ENCODE assay signal across 18 cellular contexts in the genomic region with DNA sequence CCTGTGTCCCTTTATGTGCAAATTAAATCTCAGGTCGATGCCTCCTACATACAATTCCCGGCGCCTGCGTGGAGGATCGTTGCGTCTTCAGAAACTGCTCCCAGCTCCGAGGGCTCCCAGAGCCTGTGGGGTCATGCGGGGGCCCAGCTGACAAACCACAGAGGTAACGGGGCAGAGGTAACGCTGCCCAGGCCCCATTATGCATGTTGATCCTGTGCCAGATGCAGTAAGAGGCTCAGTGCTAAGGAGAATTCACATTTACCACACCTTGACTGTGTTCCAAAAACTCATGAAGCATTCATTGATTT.
DNase-seq lines count a peak whose midpoint lies in the region; ATAC-seq and TF ChIP-seq lines count a peak whose summit lies in the region.
"Had no signal": no experiment of that assay in that cellular context is flagged by ENCODE, and none has a peak within 500 bp of the region (broad histone marks: within the 10 kb centered on the region; RNA-seq: fewer than 3 reads in every experiment).

No MANE protein-coding gene starts in this region.

- H3K4me3 Mint-ChIP-seq in endodermal cell, result no peak overlapping the region
- H3K4me3 Mint-ChIP-seq: B cell; CD8-positive, alpha-beta T cell; H9 had no signal

- TF ChIP-seq EP300 in stomach (IDR thresholded peaks at IDR 0.05), result no peak

- H3K27me3 ChIP-seq in right atrium auricular region, result no peaks in the 10 kb centered on the region
- no peaks in the 10 kb centered on the region for H3K27me3 ChIP-seq in endodermal cell (ENCODE audit: control insufficient read depth, insufficient read depth, low read length, poor library complexity, severe bottlenecking)
- peaks cover 0 to 24% (median 0%) of the 10 kb centered on the region in 3 donors for H3K27me3 ChIP-seq in stomach
- H3K27me3 ChIP-seq: BLaER1 treated with 17β-estradiol and CSF1 and Interleukin-3, amounts not matched to agents 10 nM and 100 nM had no signal

- intact Hi-C loops in left cardiac atrium (cut with DNase I), result no loop called here
- intact Hi-C loops in stomach (cut with DNase I; ENCODE audit: low total_unique reads), result no loop called here

- H3K27ac ChIP-seq in right atrium auricular region (no peak overlapping the region), endodermal cell (ENCODE audit: low read depth, low read length) (no peak overlapping the region), stomach (no peak overlapping the region)
- H3K27ac ChIP-seq: BLaER1 treated with 17β-estradiol and CSF1 and Interleukin-3, amounts not matched to agents 10 nM and 100 nM had no signal

- ATAC-seq in left cardiac atrium (no peak), HG03378 (IDR thresholded peaks at IDR 0.05; ENCODE audit: unreplicated experiment) (no peak), GM19395 (IDR thresholded peaks at IDR 0.05; ENCODE audit: unreplicated experiment) (no peak)
- ATAC-seq: CD8-positive, alpha-beta T cell; GM12878 had no signal

- H3K9me3 Mint-ChIP-seq in endodermal cell, result no peaks in the 10 kb centered on the region
- H3K9me3 Mint-ChIP-seq: CD8-positive, alpha-beta T cell; H9 had no signal

- no peak overlapping the region for H3K9ac ChIP-seq in endodermal cell (ENCODE audit: extremely low read depth, low read length, poor library complexity, severe bottlenecking)
- H3K9ac ChIP-seq: BLaER1 treated with 17β-estradiol and CSF1 and Interleukin-3, amounts not matched to agents 10 nM and 100 nM had no signal

- H3K27ac Mint-ChIP-seq in endodermal cell, result no peak overlapping the region
- H3K27ac Mint-ChIP-seq: B cell; CD8-positive, alpha-beta T cell; H9 had no signal

- H3K9me3 ChIP-seq in right atrium auricular region, result no peaks in the 10 kb centered on the region
- no peaks in the 10 kb centered on the region for H3K9me3 ChIP-seq in endodermal cell (ENCODE audit: control insufficient read depth, low read length)
- no peaks in the 10 kb centered on the region for H3K9me3 ChIP-seq in stomach

- no peaks in the 10 kb centered on the region for H3K36me3 Mint-ChIP-seq in endodermal cell (ENCODE audit: low read depth)
- H3K36me3 Mint-ChIP-seq: CD8-positive, alpha-beta T cell had no signal

- DNase-seq in right atrium auricular region (ENCODE audit: low spot score) (peak; percentile 28), left cardiac atrium (no peak), endodermal cell (peak; percentile 40), mesenteric fat pad (ENCODE audit: low spot score) (peak; percentile 80), stomach (peak; percentile 16)
- DNase-seq in activated CD4-positive, alpha-beta T cell treated with anti-CD3 and anti-CD28 coated beads for 4 hours, result no peak
- DNase-seq: Calu3, DMS 273 treated with DMSO at 0.1 percent for 48 hours, DMS53, EL, GOT3, H9 had no signal

- TF ChIP-seq CTCF in right atrium auricular region (IDR thresholded peaks at IDR 0.05) (no peak), endodermal cell (conservative IDR thresholded peaks at IDR 0.05) (no peak), stomach (IDR thresholded peaks at IDR 0.05) (no peak)

- H3K27me3 Mint-ChIP-seq in endodermal cell (ENCODE audit: insufficient read depth), result no peaks in the 10 kb centered on the region

- no peaks in the 10 kb centered on the region for H3K36me3 ChIP-seq in right atrium auricular region
- no peaks in the 10 kb centered on the region for H3K36me3 ChIP-seq in endodermal cell (ENCODE audit: control insufficient read depth, insufficient read depth, low read length)
- H3K36me3 ChIP-seq in stomach, result no peaks in the 10 kb centered on the region
- H3K36me3 ChIP-seq: BLaER1 treated with 17β-estradiol and CSF1 and Interleukin-3, amounts not matched to agents 10 nM and 100 nM had no signal

- no peak overlapping the region for H3K4me3 ChIP-seq in right atrium auricular region
- H3K4me3 ChIP-seq in endodermal cell (ENCODE audit: low read length), result no peak overlapping the region
- H3K4me3 ChIP-seq in stomach, result no peak overlapping the region
- H3K4me3 ChIP-seq: BLaER1 treated with 17β-estradiol and CSF1 and Interleukin-3, amounts not matched to agents 10 nM and 100 nM; GM12878 had no signal

- H3K4me1 ChIP-seq in right atrium auricular region (no peaks in the 10 kb centered on the region), endodermal cell (ENCODE audit: control insufficient read depth, insufficient read depth, low read length) (no peaks in the 10 kb centered on the region), stomach (no peaks in the 10 kb centered on the region)

- WGBS in endodermal cell (ENCODE audit: insufficient coverage in 1 of 2, insufficient read length in 1 of 2), 2 experiments, result 93% methylated on average over 7 to 10 of the region's 10 CpGs
- 69 to 84% (median 80%) methylated on average over 8 to 10 of the region's 10 CpGs for WGBS in stomach, 5 donors

- no peak for TF ChIP-seq POLR2A in stomach (IDR thresholded peaks at IDR 0.05)

- peaks cover under 1% of the 10 kb centered on the region for H3K4me1 Mint-ChIP-seq in endodermal cell
- H3K4me1 Mint-ChIP-seq: B cell had no signal

Comparison
In these comparisons a context has a peak if more than half of its experiments do, and no peak if none do; other contexts are left out.
1. DNase-seq: peak in right atrium auricular region (single experiment), endodermal cell (single experiment), mesenteric fat pad (single experiment) and stomach (single experiment); none in left cardiac atrium (single experiment) and activated CD4-positive, alpha-beta T cell treated with anti-CD3 and anti-CD28 coated beads for 4 hours (0 of 2).